In genomic region chr22:39652990-39653786, GRCh38 we compare ENCODE assay signal across 29 cellular contexts.
"Had no signal": no experiment of that assay in that cellular context is flagged by ENCODE, and none has a peak within 500 bp of the region (broad histone marks: within the 10 kb centered on the region; RNA-seq: fewer than 3 reads in every experiment).

No MANE protein-coding gene starts in this region.

- H3K27ac ChIP-seq: adrenal gland, KMS-11, SK-N-MC, WERI-Rb-1 had no signal

- H3K4me1 ChIP-seq: adrenal gland had no signal

- H3K4me2 ChIP-seq: KMS-11 had no signal

- H3K27me3 ChIP-seq: adrenal gland had no signal

- H3K36me3 ChIP-seq: adrenal gland, WERI-Rb-1 had no signal

- H3K9me3 ChIP-seq: adrenal gland had no signal

- ATAC-seq: activated CD4-positive, alpha-beta T cell treated with anti-CD3 and anti-CD28 coated beads for 36 hours; activated naive CD4-positive, alpha-beta T cell treated with anti-CD3 and anti-CD28 coated beads, Interleukin-2, amount 50 U/mL, for 72 hours; activated T-cell treated with anti-CD3 and anti-CD28 coated beads, Interleukin-2, amount 50 U/mL, for 4 hours had no signal

- DNase-seq: activated CD4-positive, alpha-beta memory T cell treated with anti-CD3 and anti-CD28 coated beads for 36 hours; activated CD4-positive, alpha-beta T cell treated with anti-CD3 and anti-CD28 coated beads for 36 hours; activated CD4-positive, alpha-beta T cell treated with anti-CD3 and anti-CD28 coated beads, Interleukin-2, amount 10 ng/mL, durations not matched to agents 7 days and 5 days; activated CD8-positive, alpha-beta memory T cell treated with anti-CD3 and anti-CD28 coated beads, Interleukin-2, amount 50 U/mL, for 4 hours; activated gamma-delta T cell treated with Interleukin-2 at 50 U/mL for 16 hours; activated naive CD4-positive, alpha-beta T cell treated with anti-CD3 and anti-CD28 coated beads for 36 hours; activated T-cell treated with anti-CD3 and anti-CD28 coated beads for 4 hours; activated T-cell treated with anti-CD3 and anti-CD28 coated beads, Interleukin-2, amount 50 U/mL, for 4 hours; adrenal gland; caudate nucleus; cerebellar nuclear complex; MM.1S; MV-4-11; NCI-H1092; NCI-H1436 treated with DMSO at 0.1 percent for 48 hours; NCI-H1694 treated with DMSO at 0.1 percent for 48 hours; NCI-H2029; NCI-H2171; NCI-H226; NCI-H446 treated with DMSO at 0.1 percent for 48 hours; NCI-H524; NK-92 treated with Interleukin-12 subunit alpha and Interleukin-12 subunit beta, amount 100 ng/mL, for 24 hours; Right ventricle myocardium superior; T1000; WERI-Rb-1 had no signal

- H3K9ac ChIP-seq: KMS-11 had no signal

- H3K4me3 ChIP-seq: adrenal gland, SK-N-MC had no signal

- FAIRE-seq: bronchial epithelial cell had no signal
